ENCODE assay signal across 2 cellular contexts in genomic region chr9:5566054-5566618, GRCh38.
TF ChIP-seq lines count a peak whose summit lies in the region.

No MANE protein-coding gene starts in this region.

TF ChIP-seq in GM23338, 12 proteins besides CTCF, POLR2A, EP300 and RAD21 (continued from another document):
- TF ChIP-seq REST (IDR thresholded peaks at IDR 0.05; ENCODE audit: unreplicated experiment) (no peak), STAT1 (IDR thresholded peaks at IDR 0.05; ENCODE audit: unreplicated experiment) (no peak), ZNF114 (CRISPR knock-in tag; IDR thresholded peaks at IDR 0.05) (no peak), EZH2 (IDR thresholded peaks at IDR 0.05; ENCODE audit: low read depth, unreplicated experiment) (no peak), POLR2AphosphoS5 (IDR thresholded peaks at IDR 0.05; ENCODE audit: low read depth) (no peak)

TF ChIP-seq in IMR-90, 13 proteins besides CTCF, POLR2A, EP300 and RAD21 (continued from another document):
- no peak for TF ChIP-seq ELK1 (IDR thresholded peaks at IDR 0.05; ENCODE audit: borderline replicate concordance, low read depth, low read length)
- no peak for TF ChIP-seq CHD1 (IDR thresholded peaks at IDR 0.05; ENCODE audit: low read depth, low read length)
